In genomic region chr3:23648326-23648964, GRCh38 we compare ENCODE assay signal across 12 cellular contexts.
DNase-seq lines count a peak whose midpoint lies in the region; ATAC-seq and TF ChIP-seq lines count a peak whose summit lies in the region.
"Had no signal": no experiment of that assay in that cellular context is flagged by ENCODE, and none has a peak within 500 bp of the region (broad histone marks: within the 10 kb centered on the region; RNA-seq: fewer than 3 reads in every experiment).

No MANE protein-coding gene starts in this region.

- no peaks in the 10 kb centered on the region for H3K36me3 ChIP-seq in left ventricle myocardium inferior
- no peaks in the 10 kb centered on the region for H3K36me3 ChIP-seq in CD4-positive, alpha-beta memory T cell (ENCODE audit: insufficient read depth, low read length)

- H3K4me1 ChIP-seq in left ventricle myocardium inferior = peaks cover 7% of the 10 kb centered on the region
- H3K4me1 ChIP-seq in CD4-positive, alpha-beta memory T cell (ENCODE audit: insufficient read depth, low read length) = no peaks in the 10 kb centered on the region

- peak; percentile 14; the same call in 1 of the 2 replicates for TF ChIP-seq CTCF in AG04450 (IDR thresholded peaks at IDR 0.05; ENCODE audit: low read depth, low read length)
- TF ChIP-seq CTCF in left ventricle myocardium inferior (IDR thresholded peaks at IDR 0.05; ENCODE audit: borderline replicate concordance) = peak; percentile 16

- peaks cover 0 to 1% (median 0%) of the 10 kb centered on the region in 4 donors for H3K4me1 Mint-ChIP-seq in CD4-positive, alpha-beta memory T cell

- no peak overlapping the region for H3K4me3 Mint-ChIP-seq in CD4-positive, alpha-beta memory T cell
- H3K4me3 Mint-ChIP-seq: activated T-cell treated with anti-CD3 and anti-CD28 coated beads, Interleukin-2, amount 50 U/mL, for 4 hours; stimulated activated naive B cell treated with anti-CD40 and anti-IgM and Interleukin-4, amounts not matched to agents 10 μg/mL and 1 μg/mL and 100 μg/mL, for 72 hours had no signal

- H3K27ac ChIP-seq in AG04450 (ENCODE audit: low read depth, low read length) (no peak overlapping the region), left ventricle myocardium inferior (replicated peaks) (no peak overlapping the region)
- H3K27ac ChIP-seq in CD4-positive, alpha-beta memory T cell (ENCODE audit: low read depth, low read length) = no peak overlapping the region
- H3K27ac ChIP-seq: C4-2B had no signal

- intact Hi-C loops in left ventricle myocardium inferior (cut with micrococcal nuclease) = no loop called here
- intact Hi-C loops in CD4-positive, alpha-beta memory T cell (cut with micrococcal nuclease) = no loop called here

- CTCF ChIA-PET in AG04450 (lab: Charles Lee) = interaction anchor here (0.7 to 1.7 kb wide), 3 partner anchors 159 to 240 kb away, joined by 3 to 4 read pairs (median 3); no protein-coding TSS in a partner anchor
- CTCF ChIA-PET in CD4-positive, alpha-beta memory T cell (lab: Charles Lee; ENCODE audit: partially characterized antibody) = interaction anchor here (1.3 kb wide), 1 partner anchor 8 kb away, joined by 3 read pairs; no protein-coding TSS in a partner anchor

- no peaks in the 10 kb centered on the region for H3K9me3 ChIP-seq in AG04450 (ENCODE audit: control insufficient read depth, insufficient read depth, low read length)
- no peaks in the 10 kb centered on the region for H3K9me3 ChIP-seq in left ventricle myocardium inferior (replicated peaks)
- H3K9me3 ChIP-seq in CD4-positive, alpha-beta memory T cell (ENCODE audit: control insufficient read depth in 1 of 2, low read length in 2 of 2) = no peaks in the 10 kb centered on the region

- peak; percentile 52 for TF ChIP-seq RAD21 in Ishikawa (IDR thresholded peaks at IDR 0.05; ENCODE audit: low read depth)

- no peak overlapping the region for H3K4me3 ChIP-seq in AG04450 (ENCODE audit: low read depth, low read length)
- H3K4me3 ChIP-seq in left ventricle myocardium inferior = no peak overlapping the region
- no peak overlapping the region for H3K4me3 ChIP-seq in CD4-positive, alpha-beta memory T cell (ENCODE audit: low read length in 2 of 2)

- no peak overlapping the region for H3K27ac Mint-ChIP-seq in CD4-positive, alpha-beta memory T cell

- no peaks in the 10 kb centered on the region for H3K27me3 ChIP-seq in AG04450 (ENCODE audit: control insufficient read depth, insufficient read depth, low read length)
- no peaks in the 10 kb centered on the region for H3K27me3 ChIP-seq in left ventricle myocardium inferior (ENCODE audit: low read depth)
- no peaks in the 10 kb centered on the region for H3K27me3 ChIP-seq in CD4-positive, alpha-beta memory T cell (ENCODE audit: insufficient read depth, low read length)

- H3K36me3 Mint-ChIP-seq in CD4-positive, alpha-beta memory T cell = no peaks in the 10 kb centered on the region
- H3K36me3 Mint-ChIP-seq: stimulated activated naive B cell treated with anti-CD40 and anti-IgM and Interleukin-4, amounts not matched to agents 10 μg/mL and 1 μg/mL and 100 μg/mL, for 72 hours had no signal

- H3K27me3 Mint-ChIP-seq in CD4-positive, alpha-beta memory T cell = peaks cover 10 to 18% of the 10 kb centered on the region in 2 donors
- H3K27me3 Mint-ChIP-seq: stimulated activated naive B cell treated with anti-CD40 and anti-IgM and Interleukin-4, amounts not matched to agents 10 μg/mL and 1 μg/mL and 100 μg/mL, for 72 hours had no signal

- TF ChIP-seq EP300 in Ishikawa (IDR thresholded peaks at IDR 0.05; ENCODE audit: borderline replicate concordance) = no peak

- peaks cover 0 to 2% (median 0%) of the 10 kb centered on the region in 8 donors for H3K9me3 Mint-ChIP-seq in CD4-positive, alpha-beta memory T cell
- H3K9me3 Mint-ChIP-seq: activated T-cell treated with anti-CD3 and anti-CD28 coated beads, Interleukin-2, amount 50 U/mL, for 4 hours; stimulated activated naive B cell treated with anti-CD40 and anti-IgM and Interleukin-4, amounts not matched to agents 10 μg/mL and 1 μg/mL and 100 μg/mL, for 72 hours had no signal

- ATAC-seq in HG03135 (IDR thresholded peaks at IDR 0.05; ENCODE audit: unreplicated experiment) = no peak
- no peak for ATAC-seq in GM19328 (IDR thresholded peaks at IDR 0.05; ENCODE audit: unreplicated experiment)
- ATAC-seq: activated T-cell treated with anti-CD3 and anti-CD28 coated beads, Interleukin-2, amount 50 U/mL, for 4 hours; stimulated activated naive B cell treated with anti-CD40 and anti-IgM and Interleukin-4, amounts not matched to agents 10 μg/mL and 1 μg/mL and 100 μg/mL, for 72 hours had no signal

- DNase-seq in AG04450 (ENCODE audit: low read depth, low spot score) (no peak), astrocyte of the hippocampus (ENCODE audit: low read depth, low spot score) (peak; percentile 11), left ventricle myocardium inferior (no peak), SW 1271 (lab: John Stamatoyannopoulos, UW) (no peak)
- DNase-seq in CD4-positive, alpha-beta memory T cell = no peak
- DNase-seq: activated T-cell treated with anti-CD3 and anti-CD28 coated beads, Interleukin-2, amount 50 U/mL, for 4 hours; NK-92 treated with Interleukin-12 subunit alpha and Interleukin-12 subunit beta, amount 100 ng/mL, for 24 hours; stimulated activated naive B cell treated with anti-CD40 and anti-IgM and Interleukin-4, amounts not matched to agents 10 μg/mL and 1 μg/mL and 100 μg/mL, for 72 hours had no signal

- POLR2A ChIA-PET in AG04450 (lab: Yijun Ruan, JAX) = no interaction called here
- POLR2A ChIA-PET in CD4-positive, alpha-beta memory T cell (lab: Charles Lee; ENCODE audit: partially characterized antibody) = no interaction called here

TF ChIP-seq in Ishikawa, 13 proteins besides CTCF, POLR2A, EP300 and RAD21:
- TF ChIP-seq FOXM1 (IDR thresholded peaks at IDR 0.05; ENCODE audit: borderline replicate concordance, low read depth) (no peak), TCF12 (IDR thresholded peaks at IDR 0.05; ENCODE audit: low read depth) (no peak), YY1 (IDR thresholded peaks at IDR 0.05; ENCODE audit: low read depth) (no peak), CEBPB (IDR thresholded peaks at IDR 0.05) (no peak), NFIC (IDR thresholded peaks at IDR 0.05) (no peak)
